In genomic region chr5:102867999-102868662, GRCh38 we compare ENCODE assay signal across 12 cellular contexts.
A peak's percentile ranks its signal among the peaks of the same experiment; 100 is the strongest.
DNase-seq lines count a peak whose midpoint lies in the region; ATAC-seq and TF ChIP-seq lines count a peak whose summit lies in the region.
"Had no signal": no experiment of that assay in that cellular context is flagged by ENCODE, and none has a peak within 500 bp of the region (broad histone marks: within the 10 kb centered on the region; RNA-seq: fewer than 3 reads in every experiment).

No MANE protein-coding gene starts in this region.

- intact Hi-C loops in psoas muscle (cut with DNase I), result loop anchor here (5.0 to 10.0 kb wide), 3 partner anchors 46 to 113 kb away; partner anchors contain the start of gene PAM (in 1 of the 2)

- 76 to 87% (median 82%) methylated on average over 3 of the region's 3 CpGs for WGBS in psoas muscle, 3 donors

- no peaks in the 10 kb centered on the region for H3K9me3 ChIP-seq in psoas muscle
- H3K9me3 ChIP-seq: mucosa of descending colon had no signal

- ATAC-seq in psoas muscle, result no peak
- no peak for ATAC-seq in GM19328 (IDR thresholded peaks at IDR 0.05; ENCODE audit: unreplicated experiment)
- ATAC-seq in HG03432 (IDR thresholded peaks at IDR 0.05; ENCODE audit: unreplicated experiment), result no peak
- ATAC-seq: mucosa of descending colon had no signal

- H3K27ac Mint-ChIP-seq in endothelial cell (ENCODE audit: unreplicated experiment), result no peak overlapping the region
- H3K27ac Mint-ChIP-seq: T-helper 2 cell treated with Interferon-gamma antibody and Interleukin-4, amounts not matched to agents 5 μg/mL and 100 μg/mL, for 36 hours had no signal

- H3K27me3 ChIP-seq in psoas muscle (ENCODE audit: insufficient read depth in 3 of 3, low read length in 2 of 3), result no peaks in the 10 kb centered on the region

- H3K4me1 ChIP-seq in psoas muscle, result peaks cover 40% of the 10 kb centered on the region

- peaks cover 4% of the 10 kb centered on the region for H3K36me3 Mint-ChIP-seq in endothelial cell (ENCODE audit: low read depth, unreplicated experiment)

- TF ChIP-seq CTCF in endothelial cell (IDR thresholded peaks at IDR 0.05; ENCODE audit: unreplicated experiment), result no peak
- TF ChIP-seq CTCF in psoas muscle (IDR thresholded peaks at IDR 0.05), result no peak

- no peaks in the 10 kb centered on the region for H3K27me3 Mint-ChIP-seq in endothelial cell (ENCODE audit: unreplicated experiment)

- no peak overlapping the region for H3K27ac ChIP-seq in psoas muscle
- H3K27ac ChIP-seq: 22Rv1 had no signal

- H3K36me3 ChIP-seq in psoas muscle (ENCODE audit: insufficient read depth in 1 of 2, low read depth in 1 of 2), result no peaks in the 10 kb centered on the region

- H3K4me3 ChIP-seq in psoas muscle, result peak overlapping the region; percentile 84
- H3K4me3 ChIP-seq: mucosa of descending colon had no signal

- DNase-seq in DMS 273 (lab: John Stamatoyannopoulos, UW; ENCODE audit: unreplicated experiment) (peak; percentile 19), DMS 273 treated with DMSO at 0.1 percent for 48 hours (lab: John Stamatoyannopoulos, UW) (no peak), LoVo (ENCODE audit: low spot score) (peak; percentile 11), endothelial cell (ENCODE audit: low spot score) (no peak), psoas muscle (no peak), SHP77 (lab: John Stamatoyannopoulos, UW) (no peak)
- DNase-seq: mucosa of descending colon, NCI-H748 treated with DMSO at 0.1 percent for 48 hours had no signal

- H3K4me1 Mint-ChIP-seq in endothelial cell (ENCODE audit: unreplicated experiment), result peaks cover 17% of the 10 kb centered on the region

- H3K9me3 Mint-ChIP-seq in endothelial cell (ENCODE audit: unreplicated experiment), result no peaks in the 10 kb centered on the region
- H3K9me3 Mint-ChIP-seq: T-helper 2 cell treated with Interferon-gamma antibody and Interleukin-4, amounts not matched to agents 5 μg/mL and 100 μg/mL, for 36 hours had no signal

- H3K4me3 Mint-ChIP-seq in endothelial cell (ENCODE audit: unreplicated experiment), result peak overlapping the region; percentile 79
- H3K4me3 Mint-ChIP-seq: T-helper 2 cell treated with Interferon-gamma antibody and Interleukin-4, amounts not matched to agents 5 μg/mL and 100 μg/mL, for 36 hours had no signal

Comparison
In these comparisons a context has a peak if more than half of its experiments do, and no peak if none do; other contexts are left out.
1. DNase-seq: peak in DMS 273 (single experiment) and LoVo (single experiment); none in DMS 273 treated with DMSO at 0.1 percent for 48 hours (single experiment), endothelial cell (single experiment), psoas muscle (0 of 2) and SHP77 (0 of 2).